13 cellular contexts compared by ENCODE assay signal in genomic region chr5:4699592-4699991, GRCh38.
"Had no signal": no experiment of that assay in that cellular context is flagged by ENCODE, and none has a peak within 500 bp of the region (broad histone marks: within the 10 kb centered on the region; RNA-seq: fewer than 3 reads in every experiment).

No MANE protein-coding gene starts in this region.

- H3K36me3 ChIP-seq: stomach had no signal

- H3K4me3 ChIP-seq: body of pancreas, smooth muscle cell, stomach had no signal

- H3K27ac ChIP-seq: body of pancreas, dorsolateral prefrontal cortex, stomach had no signal

- H3K4me2 ChIP-seq: smooth muscle cell had no signal

- DNase-seq: activated CD4-positive, alpha-beta T cell treated with anti-CD3 and anti-CD28 coated beads, Interleukin-2, amount 10 ng/mL, durations not matched to agents 7 days and 5 days; activated CD8-positive, alpha-beta T cell treated with anti-CD3 and anti-CD28 coated beads, Interleukin-2, amount 10 ng/mL, durations not matched to agents 7 days and 5 days; activated T-cell treated with anti-CD3 and anti-CD28 coated beads, Interleukin-2, amount 50 U/mL, for 24 hours; central memory CD4-positive, alpha-beta T cell; natural killer cell; stimulated activated CD4-positive, alpha-beta T cell treated with anti-CD3 and anti-CD28 coated beads, Interleukin-4, amount 100 ng/mL, for 24 hours; stomach; T1000 had no signal

- H3K9me3 ChIP-seq: body of pancreas had no signal

- H3K27me3 ChIP-seq: body of pancreas, stomach had no signal

- H3K4me1 ChIP-seq: body of pancreas, stomach had no signal

- ATAC-seq: activated CD4-positive, CD25-positive, alpha-beta regulatory T cell treated with anti-CD3 and anti-CD28 coated beads, Interleukin-2, amount 50 U/mL, for 24 hours; activated CD8-positive, alpha-beta T cell treated with anti-CD3 and anti-CD28 coated beads, Interleukin-2, amount 10 ng/mL, durations not matched to agents 7 days and 5 days; natural killer cell; stimulated activated effector memory CD8-positive, alpha-beta T cell treated with anti-CD3 and anti-CD28 coated beads, Interleukin-12 subunit alpha, Interleukin-12 subunit beta, amount 100 ng/mL, for 72 hours had no signal
